ENCODE assay signal across 21 cellular contexts in genomic region chr2:41826921-41827320, GRCh38.
"Had no signal": no experiment of that assay in that cellular context is flagged by ENCODE, and none has a peak within 500 bp of the region (broad histone marks: within the 10 kb centered on the region; RNA-seq: fewer than 3 reads in every experiment).

No MANE protein-coding gene starts in this region.

- H3K27ac ChIP-seq: brain microvascular endothelial cell had no signal

- H3K4me3 ChIP-seq: K562 had no signal

- H3K36me3 ChIP-seq: brain microvascular endothelial cell had no signal

- DNase-seq: activated CD4-positive, alpha-beta memory T cell treated with anti-CD3 and anti-CD28 coated beads for 36 hours; activated CD4-positive, alpha-beta T cell treated with anti-CD3 and anti-CD28 coated beads, Interleukin-2, amount 10 ng/mL, durations not matched to agents 7 days and 5 days; activated CD4-positive, CD25-positive, alpha-beta regulatory T cell; activated CD8-positive, alpha-beta memory T cell treated with anti-CD3 and anti-CD28 coated beads for 24 hours; activated effector memory CD4-positive, alpha-beta T cell treated with anti-CD3 and anti-CD28 coated beads, Interleukin-2, amount 50 U/mL, for 16 hours; activated naive CD4-positive, alpha-beta T cell treated with Interleukin-2 at 50 U/mL for 16 hours; activated T-cell treated with anti-CD3 and anti-CD28 coated beads, Interleukin-2, amount 50 U/mL, for 4 hours; amygdala; brain microvascular endothelial cell; Karpas-422; MM.1S; NCI-H1105 treated with DMSO at 0.1 percent for 48 hours; NCI-H187 treated with DMSO at 0.1 percent for 48 hours; NCI-H2081 treated with DMSO at 0.1 percent for 48 hours; NCI-H446 treated with DMSO at 0.1 percent for 48 hours; NCI-H526; NCI-H774; SIG-M5; T-helper 17 cell; T-helper 9 cell had no signal

- ATAC-seq: activated T-cell treated with anti-CD3 and anti-CD28 coated beads, Interleukin-2, amount 50 U/mL, for 4 hours; K562; T-helper 17 cell had no signal
